In genomic region chr15:60115579-60116415, GRCh38 we compare ENCODE assay signal across 1 cellular context.
TF ChIP-seq lines count a peak whose summit lies in the region.

No MANE protein-coding gene starts in this region.

TF ChIP-seq in H1, 55 proteins besides CTCF, POLR2A, EP300 and RAD21:
- TF ChIP-seq E2F6 (IDR thresholded peaks at IDR 0.05) (no peak), YY1 (IDR thresholded peaks at IDR 0.05; ENCODE audit: low read depth, low read length) (no peak)
